Comparison of ENCODE assay signal across 33 cellular contexts in genomic region chr21:42028754-42029385, GRCh38. TPM values are rescaled to one million over a fixed set of nuclear protein-coding genes. Genes with fewer than 3 reads are reported as not detected.
A peak's percentile ranks its signal among the peaks of the same experiment; 100 is the strongest.
DNase-seq lines count a peak whose midpoint lies in the region; ATAC-seq, FAIRE-seq and TF ChIP-seq lines count a peak whose summit lies in the region.
"Had no signal": no experiment of that assay in that cellular context is flagged by ENCODE, and none has a peak within 500 bp of the region (broad histone marks: within the 10 kb centered on the region; RNA-seq: fewer than 3 reads in every experiment).

No MANE protein-coding gene starts in this region.

- in situ Hi-C loops in K562 (cut with MboI), result no loop called here
- in situ Hi-C loops in transverse colon (cut with MboI; ENCODE audit: low pct_ligation_motif_present in 1 of 4, low pct_unique_long_range_greater_than_20kb in 1 of 4, low sequenced_read_pairs in 3 of 4), result no loop called here

- H3K9me3 ChIP-seq in K562 (replicated peaks; ENCODE audit: control insufficient read depth, insufficient read depth, low read depth, low read length) (no peaks in the 10 kb centered on the region), transverse colon (no peaks in the 10 kb centered on the region), stomach (no peaks in the 10 kb centered on the region)
- H3K9me3 ChIP-seq: gastroesophageal sphincter, tibial artery had no signal

- H3K4me3 Mint-ChIP-seq in glutamatergic neuron (ENCODE audit: unreplicated experiment), result no peak overlapping the region
- H3K4me3 Mint-ChIP-seq: activated CD4-positive, alpha-beta memory T cell treated with anti-CD3 and anti-CD28 coated beads for 36 hours; activated naive CD8-positive, alpha-beta T cell; B cell; CD8-positive, alpha-beta memory T cell; IgD-negative memory B cell had no signal

- no peak overlapping the region for H3K27ac Mint-ChIP-seq in glutamatergic neuron (ENCODE audit: unreplicated experiment)
- H3K27ac Mint-ChIP-seq: activated CD4-positive, alpha-beta memory T cell treated with anti-CD3 and anti-CD28 coated beads for 36 hours; activated naive CD8-positive, alpha-beta T cell; activated T-helper 2 cell treated with anti-CD3 and anti-CD28 coated beads, Interferon-gamma antibody, Interleukin-2, Interleukin-4, amounts not matched to agents 10 μg/mL and 5 μg/mL and 100 μg/mL, durations not matched to agents 14 hours and 24 hours and 36 hours; B cell; CD8-positive, alpha-beta memory T cell; IgD-negative memory B cell had no signal

- POLR2A ChIA-PET in K562 (lab: Yijun Ruan, JAX), result interaction anchor here (0.6 to 1.2 kb wide), 3 partner anchors 11 to 191 kb away, joined by 3 to 4 read pairs (median 4); no protein-coding TSS in a partner anchor

- no peak for TF ChIP-seq CTCF in K562 (IDR thresholded peaks at IDR 0.05 in 2 of 3, conservative IDR thresholded peaks at IDR 0.05 in 1 of 3; ENCODE audit: insufficient read depth in 2 of 3, low read depth in 1 of 3, low read length in 3 of 3)
- TF ChIP-seq CTCF in transverse colon (IDR thresholded peaks at IDR 0.05), result no peak
- no peak for TF ChIP-seq CTCF in glutamatergic neuron (IDR thresholded peaks at IDR 0.05; ENCODE audit: partially characterized antibody, unreplicated experiment)
- no peak for TF ChIP-seq CTCF in stomach (IDR thresholded peaks at IDR 0.05)

- no TSS peak for BruUV-seq in K562 (replicated peaks; lab: Mats Ljungman, UMichigan)

- FAIRE-seq in K562 (lab: Jason Lieb, UNC), result no peak
- FAIRE-seq: astrocyte, endothelial cell of umbilical vein, H54, TTC549 had no signal

- H3K4me3 ChIP-seq in K562 (no peak overlapping the region), transverse colon (no peak overlapping the region), stomach (no peak overlapping the region)
- H3K4me3 ChIP-seq: gastroesophageal sphincter, tibial artery had no signal

- ATAC-seq in Right ventricle myocardium inferior (no peak), K562 (peak; percentile 14; the same call in 2 of the 3 replicates)
- ATAC-seq: activated CD4-positive, CD25-positive, alpha-beta regulatory T cell treated with anti-CD3 and anti-CD28 coated beads, Interleukin-2, amount 50 U/mL, for 24 hours; gastroesophageal sphincter; stimulated activated naive CD8-positive, alpha-beta T cell treated with anti-CD3 and anti-CD28 coated beads, Interleukin-15, Interleukin-2, amounts not matched to agents 100 U/mL and 50 U/mL, for 24 hours had no signal

- no peaks in the 10 kb centered on the region for H3K79me2 ChIP-seq in K562 (ENCODE audit: control insufficient read depth, insufficient read depth, low read length)

- H3K36me3 Mint-ChIP-seq in glutamatergic neuron (ENCODE audit: unreplicated experiment), result no peaks in the 10 kb centered on the region
- H3K36me3 Mint-ChIP-seq: activated CD4-positive, alpha-beta memory T cell treated with anti-CD3 and anti-CD28 coated beads for 36 hours; activated naive CD8-positive, alpha-beta T cell; CD8-positive, alpha-beta memory T cell; IgD-negative memory B cell had no signal

- H3K27ac ChIP-seq in K562 (ENCODE audit: extremely low read depth, low read depth, low read length), result no peak overlapping the region
- peak overlapping the region in 2 of 4 donors; percentile 17 to 41 for H3K27ac ChIP-seq in transverse colon
- H3K27ac ChIP-seq in stomach, result no peak overlapping the region
- H3K27ac ChIP-seq: gastroesophageal sphincter had no signal

- no peaks in the 10 kb centered on the region for H3K9me1 ChIP-seq in K562 (ENCODE audit: control insufficient read depth, insufficient read depth, low read length)

- H3K27me3 ChIP-seq in K562 (ENCODE audit: control insufficient read depth in 2 of 2, insufficient read depth in 2 of 2, low read length in 2 of 2) (peaks cover 61 to 74% of the 10 kb centered on the region in 2 experiments), transverse colon (no peaks in the 10 kb centered on the region), stomach (no peaks in the 10 kb centered on the region)
- H3K27me3 ChIP-seq: tibial artery had no signal

- H3K9me3 Mint-ChIP-seq in glutamatergic neuron (ENCODE audit: unreplicated experiment), result no peaks in the 10 kb centered on the region
- H3K9me3 Mint-ChIP-seq: activated CD4-positive, alpha-beta memory T cell treated with anti-CD3 and anti-CD28 coated beads for 36 hours; activated T-helper 2 cell treated with anti-CD3 and anti-CD28 coated beads, Interferon-gamma antibody, Interleukin-2, Interleukin-4, amounts not matched to agents 10 μg/mL and 5 μg/mL and 100 μg/mL, durations not matched to agents 14 hours and 24 hours and 36 hours; CD8-positive, alpha-beta memory T cell; IgD-negative memory B cell had no signal

- TF ChIP-seq POLR2A in K562 (conservative IDR thresholded peaks at IDR 0.05) (no peak), transverse colon (IDR thresholded peaks at IDR 0.05) (no peak), stomach (IDR thresholded peaks at IDR 0.05) (no peak)

- H4K20me1 ChIP-seq in K562 (replicated peaks; ENCODE audit: control insufficient read depth, insufficient read depth, low read length), result peaks cover 13% of the 10 kb centered on the region; the same call in 1 of the 2 replicates

- TF ChIP-seq EP300 in K562 (IDR thresholded peaks at IDR 0.05; ENCODE audit: low read length), result no peak
- no peak for TF ChIP-seq EP300 in transverse colon (IDR thresholded peaks at IDR 0.05; ENCODE audit: low read depth)
- no peak for TF ChIP-seq EP300 in stomach (IDR thresholded peaks at IDR 0.05)

- CTCF ChIA-PET in K562 (lab: Yijun Ruan, JAX; ENCODE audit: low intra/inter-chr PET ratio), result no interaction called here

- under 1% methylated on average over 9 of the region's 9 CpGs for WGBS in K562 (ENCODE audit: insufficient coverage, low coverage, missing lambda C conversion rate)
- WGBS in transverse colon (ENCODE audit: low coverage in 1 of 2), 2 donors, result 67% methylated on average over 9 of the region's 9 CpGs; no CpG with 5 or more reads in 1 of the 2 donors
- WGBS in stomach, 5 donors, result 48 to 71% (median 61%) methylated on average over 9 of the region's 9 CpGs

- H2AFZ ChIP-seq in K562 (ENCODE audit: low read depth, low read length), result no peak overlapping the region

- intact Hi-C loops in cardiac septum (cut with DNase I) (no loop called here), Right ventricle myocardium inferior (cut with DNase I) (no loop called here), K562 (cut with micrococcal nuclease) (loop anchor here (10.0 kb wide), 1 partner anchor 56 kb away; no protein-coding TSS in a partner anchor), transverse colon (cut with DNase I; ENCODE audit: low total_unique reads) (no loop called here), stomach (cut with DNase I; ENCODE audit: low total_unique reads) (no loop called here)

- H3K27me3 Mint-ChIP-seq in glutamatergic neuron (ENCODE audit: unreplicated experiment), result peaks cover 10% of the 10 kb centered on the region
- H3K27me3 Mint-ChIP-seq: activated CD4-positive, alpha-beta memory T cell treated with anti-CD3 and anti-CD28 coated beads for 36 hours; activated naive CD8-positive, alpha-beta T cell; B cell had no signal

- no peak for TF ChIP-seq RAD21 in K562 (CRISPR knock-in tag; conservative IDR thresholded peaks at IDR 0.05 in 1 of 2, IDR thresholded peaks at IDR 0.05 in 1 of 2)

- H3K9ac ChIP-seq in K562 (ENCODE audit: insufficient read depth in 1 of 2, low read depth in 2 of 2, low read length in 2 of 2), result no peak overlapping the region

- no peaks in the 10 kb centered on the region for H3K36me3 ChIP-seq in K562 (ENCODE audit: control insufficient read depth, insufficient read depth, low read length)
- H3K36me3 ChIP-seq in transverse colon, result no peaks in the 10 kb centered on the region
- no peaks in the 10 kb centered on the region for H3K36me3 ChIP-seq in stomach
- H3K36me3 ChIP-seq: gastroesophageal sphincter, tibial artery had no signal

- DNase-seq in cardiac septum (ENCODE audit: low spot score) (peak; percentile 63), Right ventricle myocardium inferior (ENCODE audit: missing footprints) (no peak), K562 (ENCODE audit: extremely low read depth in 1 of 4, low spot score in 3 of 4) (no peak), mesenteric fat pad (ENCODE audit: low spot score) (peak; percentile 55), transverse colon (peak; percentile 30), glutamatergic neuron (no peak), stomach (no peak), germinal center (ENCODE audit: low spot score) (no peak)
- DNase-seq: activated CD4-positive, alpha-beta memory T cell treated with anti-CD3 and anti-CD28 coated beads for 36 hours; CD8-positive, alpha-beta memory T cell; central memory CD4-positive, alpha-beta T cell; DMS79; GDM1; NCI-H1092; NCI-H187 treated with DMSO at 0.1 percent for 48 hours; RPMI8226; stimulated activated CD4-positive, alpha-beta T cell treated with anti-CD3 and anti-CD28 coated beads, Interleukin-15, amount 100 ng/mL, for 24 hours; stimulated activated naive CD8-positive, alpha-beta T cell treated with anti-CD3 and anti-CD28 coated beads, Interleukin-15, Interleukin-2, amounts not matched to agents 100 U/mL and 50 U/mL, for 24 hours; T-helper 1 cell had no signal

- peaks cover 0 to 3% of the 10 kb centered on the region in 2 experiments; a peak in 1 of 5 replicates for H3K4me1 ChIP-seq in K562 (replicated peaks in 1 of 2; ENCODE audit: control insufficient read depth in 2 of 2, insufficient read depth in 2 of 2, low read length in 2 of 2)
- peaks cover 0 to 11% (median 5%) of the 10 kb centered on the region in 4 donors for H3K4me1 ChIP-seq in transverse colon
- H3K4me1 ChIP-seq in stomach, result no peaks in the 10 kb centered on the region
- H3K4me1 ChIP-seq: gastroesophageal sphincter had no signal

- no peak overlapping the region for H3K4me2 ChIP-seq in K562 (ENCODE audit: insufficient read depth, low read length)

- peaks cover 8% of the 10 kb centered on the region for H3K4me1 Mint-ChIP-seq in glutamatergic neuron (ENCODE audit: low read depth, unreplicated experiment)
- H3K4me1 Mint-ChIP-seq: CD8-positive, alpha-beta memory T cell had no signal

RNA-seq across cellular contexts. Expression of gene ZBTB21, which starts 18.7 kb away (rescaled TPM):
- total RNA-seq in cardiac septum (7.8 TPM), Right ventricle myocardium inferior (6.1 TPM), K562 (2014; rRNA removed) (7.4 and 8.6 TPM in 2 replicates), K562 (2014; rRNA removed; fragmentation: Illumina TruSeq; extraction: Trizol) (10.7 and 10.8 TPM in 2 replicates), K562 (2015; rRNA removed; fragmentation: Illumina TruSeq; extraction: Trizol) (10.4 and 10.7 TPM in 2 replicates), K562 (2021) (15.2 and 16.2 TPM in 2 replicates), mesenteric fat pad (19.8 TPM), transverse colon (10 to 100 TPM in 2 of 4 donors, 1 to 10 TPM in 2; 5.2 to 19.5 (median 9.7) TPM), glutamatergic neuron (ENCODE audit: unreplicated experiment) (21.2 TPM), stomach (10 to 100 TPM in 2 of 5 donors, 1 to 10 TPM in 3; 4.3 to 18.7 (median 6.7) TPM)
- total RNA-seq in K562 (2011; cell fraction: chromatin; rRNA removed; ENCODE audit: low replicate concordance), result 6.9 and 28.9 TPM in 2 replicates
- total RNA-seq in K562 (2011; cell fraction: nucleolus; rRNA removed), result 8.2 and 9.7 TPM in 2 replicates
- total RNA-seq in K562 (2011; cell fraction: nucleoplasm; rRNA removed), result 12.2 and 13.4 TPM in 2 replicates
- polyA plus RNA-seq in K562 (2011; rRNA removed) (8.7 and 10.7 TPM in 2 replicates), K562 (2014; fragmentation: Illumina TruSeq; extraction: Trizol) (8.4 and 11.4 TPM in 2 replicates), K562 (2014; fragmentation: Nextera tagmentation; extraction: Ambion mirVana) (1 to 10 TPM; 2.2 to 2.6 TPM), K562 (2014; rRNA removed) (3.8 and 5.6 TPM in 2 replicates), stomach (1 to 10 TPM; 1.9 to 4.7 (median 2.4) TPM)
- 4.6 and 5.2 TPM in 2 replicates for polyA plus RNA-seq in K562 (2011; cell fraction: cytosol; rRNA removed)
- polyA plus RNA-seq in K562 (2011; cell fraction: nucleus; rRNA removed), result 19.4 and 20.3 TPM in 2 replicates
- polyA plus RNA-seq in K562 (2012), result 5.3 and 6.4 TPM in 2 replicates
- 11.7 and 16.7 TPM in 2 replicates for polyA minus RNA-seq in K562 (2011; rRNA and poly(A)+ RNA removed)
- polyA minus RNA-seq in K562 (2011; cell fraction: cytosol; rRNA and poly(A)+ RNA removed), result 8.9 and 15.2 TPM in 2 replicates
- polyA minus RNA-seq in K562 (2011; cell fraction: nucleus; rRNA and poly(A)+ RNA removed), result 9.0 and 19.4 TPM in 2 replicates

RNA-seq across cellular contexts. Expression of gene UMODL1, which starts 42.2 kb away (rescaled TPM):
- total RNA-seq in cardiac septum (not detected), Right ventricle myocardium inferior (not detected), K562 (2014; rRNA removed) (not detected in 2 replicates), K562 (2014; rRNA removed; fragmentation: Illumina TruSeq; extraction: Trizol) (not detected in 2 replicates), K562 (2015; rRNA removed; fragmentation: Illumina TruSeq; extraction: Trizol) (not detected in 2 replicates), K562 (2021) (not detected in 2 replicates), mesenteric fat pad (not detected), transverse colon (1 to 10 TPM in 1 of 4 donors, under 1 TPM in 2, not detected in 1; 0.16 to 3.2 (median 0.68) TPM), glutamatergic neuron (ENCODE audit: unreplicated experiment) (not detected), stomach (under 1 TPM in 1 of 5 donors, not detected in 4; under 0.01 TPM)
- total RNA-seq in K562 (2011; cell fraction: chromatin; rRNA removed; ENCODE audit: low replicate concordance), result not detected in 2 replicates
- not detected in 2 replicates for total RNA-seq in K562 (2011; cell fraction: nucleolus; rRNA removed)
- not detected in 2 replicates for total RNA-seq in K562 (2011; cell fraction: nucleoplasm; rRNA removed)
- polyA plus RNA-seq in K562 (2011; rRNA removed) (not detected in 2 replicates), K562 (2014; fragmentation: Illumina TruSeq; extraction: Trizol) (not detected in 2 replicates), K562 (2014; fragmentation: Nextera tagmentation; extraction: Ambion mirVana) (not detected), K562 (2014; rRNA removed) (not detected in 2 replicates), stomach (not detected)
- polyA plus RNA-seq in K562 (2011; cell fraction: cytosol; rRNA removed), result not detected in 2 replicates
- polyA plus RNA-seq in K562 (2011; cell fraction: nucleus; rRNA removed), result not detected in 2 replicates
- not detected in 2 replicates for polyA plus RNA-seq in K562 (2012)
- not detected in 2 replicates for polyA minus RNA-seq in K562 (2011; rRNA and poly(A)+ RNA removed)
- not detected in 2 replicates for polyA minus RNA-seq in K562 (2011; cell fraction: cytosol; rRNA and poly(A)+ RNA removed)
- polyA minus RNA-seq in K562 (2011; cell fraction: nucleus; rRNA and poly(A)+ RNA removed), result not detected in 2 replicates
- total RNA-seq: activated CD4-positive, alpha-beta memory T cell treated with anti-CD3 and anti-CD28 coated beads for 36 hours; activated T-helper 2 cell treated with anti-CD3 and anti-CD28 coated beads, Interferon-gamma antibody, Interleukin-2, Interleukin-4, amounts not matched to agents 10 μg/mL and 5 μg/mL and 100 μg/mL, durations not matched to agents 14 hours and 24 hours and 36 hours; astrocyte; dermis microvascular lymphatic vessel endothelial cell; endothelial cell of umbilical vein; fibroblast of lung; gastroesophageal sphincter; SK-MEL-5 had no signal
- polyA plus RNA-seq: CD8-positive, alpha-beta memory T cell; endothelial cell of umbilical vein; fibroblast of lung had no signal

Comparison
In these comparisons a context has a peak if more than half of its experiments do, and no peak if none do; other contexts are left out.
1. DNase-seq: peak in cardiac septum (single experiment), mesenteric fat pad (single experiment) and transverse colon (single experiment); none in Right ventricle myocardium inferior (single experiment), K562 (0 of 4), glutamatergic neuron (single experiment), stomach (single experiment) and germinal center (single experiment).